8 cellular contexts compared by ENCODE assay signal in genomic region chr18:46343940-46344372, GRCh38.
DNase-seq lines count a peak whose midpoint lies in the region; ATAC-seq and TF ChIP-seq lines count a peak whose summit lies in the region.

No MANE protein-coding gene starts in this region.

- H3K27ac Mint-ChIP-seq in IgD-negative memory B cell: peak overlapping the region in 1 of 3 donors; percentile 27
- peak overlapping the region; percentile 37 for H3K27ac Mint-ChIP-seq in activated CD8-positive, alpha-beta T cell treated with anti-CD3 and anti-CD28 coated beads for 36 hours

- H3K27ac ChIP-seq in hepatocyte: no peak overlapping the region
- peak overlapping the region in 2 of 3 donors; percentile 40 to 68 for H3K27ac ChIP-seq in thyroid gland

- H3K27me3 ChIP-seq in hepatocyte (no peaks in the 10 kb centered on the region), thyroid gland (no peaks in the 10 kb centered on the region)

- TF ChIP-seq CTCF in GM10266 (IDR thresholded peaks at IDR 0.05; ENCODE audit: control insufficient read depth, insufficient read depth, low read depth, missing control alignments) (no peak), hepatocyte (IDR thresholded peaks at IDR 0.05; ENCODE audit: poor library complexity) (no peak), thyroid gland (IDR thresholded peaks at IDR 0.05) (peak in 1 of 6 experiments; percentile 17)
- TF ChIP-seq CTCF in activated CD8-positive, alpha-beta T cell treated with anti-CD3 and anti-CD28 coated beads for 36 hours (IDR thresholded peaks at IDR 0.05): no peak

- H3K4me1 Mint-ChIP-seq in IgD-negative memory B cell: peaks cover 18 to 26% (median 22%) of the 10 kb centered on the region in 3 donors
- H3K4me1 Mint-ChIP-seq in activated CD8-positive, alpha-beta T cell treated with anti-CD3 and anti-CD28 coated beads for 36 hours (ENCODE audit: low read depth): peaks cover 20% of the 10 kb centered on the region

- no peaks in the 10 kb centered on the region for H3K79me2 ChIP-seq in hepatocyte

- no peaks in the 10 kb centered on the region for H3K9me3 Mint-ChIP-seq in IgD-negative memory B cell
- H3K9me3 Mint-ChIP-seq in activated CD8-positive, alpha-beta T cell treated with anti-CD3 and anti-CD28 coated beads for 36 hours: no peaks in the 10 kb centered on the region

- H3K27me3 Mint-ChIP-seq in IgD-negative memory B cell: peaks cover 7% of the 10 kb centered on the region
- peaks cover 5% of the 10 kb centered on the region for H3K27me3 Mint-ChIP-seq in activated CD8-positive, alpha-beta T cell treated with anti-CD3 and anti-CD28 coated beads for 36 hours

- H2AFZ ChIP-seq in hepatocyte: no peak overlapping the region

- H3K9me3 ChIP-seq in hepatocyte (ENCODE audit: low read depth) (no peaks in the 10 kb centered on the region), thyroid gland (no peaks in the 10 kb centered on the region)

- WGBS in hepatocyte (ENCODE audit: low lambda C conversion rate, missing lambda C conversion rate): 51% methylated on average over 8 of the region's 10 CpGs
- WGBS in thyroid gland, 2 donors: 29 to 44% methylated on average over 6 to 10 of the region's 10 CpGs

- H3K4me3 Mint-ChIP-seq in IgD-negative memory B cell: peak overlapping the region in 3 of 4 donors; percentile 50 to 65 (median 63)
- no peak overlapping the region for H3K4me3 Mint-ChIP-seq in activated CD8-positive, alpha-beta T cell treated with anti-CD3 and anti-CD28 coated beads for 36 hours

- no peaks in the 10 kb centered on the region for H4K20me1 ChIP-seq in hepatocyte (ENCODE audit: insufficient read depth, poor library complexity, severe bottlenecking)

- no peaks in the 10 kb centered on the region for H3K4me1 ChIP-seq in hepatocyte (ENCODE audit: insufficient read depth)
- H3K4me1 ChIP-seq in thyroid gland: peaks cover 12 to 16% of the 10 kb centered on the region in 2 donors

- H3K36me3 ChIP-seq in hepatocyte (replicated peaks; ENCODE audit: insufficient read depth, low read depth): no peaks in the 10 kb centered on the region
- no peaks in the 10 kb centered on the region for H3K36me3 ChIP-seq in thyroid gland

- POLR2A ChIA-PET in activated CD8-positive, alpha-beta T cell treated with anti-CD3 and anti-CD28 coated beads for 36 hours (lab: Charles Lee): interaction anchor here (0.8 to 1.4 kb wide), 4 partner anchors 9 to 280 kb away, joined by 3 to 4 read pairs (median 3); a partner anchor contains a TSS

- no peak for TF ChIP-seq POLR2A in thyroid gland (IDR thresholded peaks at IDR 0.05)

- DNase-seq in GM10266 (ENCODE audit: extremely low spot score) (peak; percentile 47), hepatocyte (ENCODE audit: low spot score) (peak; percentile 52), thyroid gland (peak; percentile 74 to 78), amygdala (lab: John Stamatoyannopoulos, UW) (no peak), GOT3 (lab: John Stamatoyannopoulos, UW) (no peak)
- peak; percentile 83 for DNase-seq in activated CD8-positive, alpha-beta T cell treated with anti-CD3 and anti-CD28 coated beads for 36 hours

- H3K36me3 Mint-ChIP-seq in IgD-negative memory B cell: no peaks in the 10 kb centered on the region
- H3K36me3 Mint-ChIP-seq in activated CD8-positive, alpha-beta T cell treated with anti-CD3 and anti-CD28 coated beads for 36 hours (ENCODE audit: low read depth): no peaks in the 10 kb centered on the region

- H3K4me3 ChIP-seq in hepatocyte (no peak overlapping the region), thyroid gland (replicated peaks in 1 of 3) (no peak overlapping the region)

- no peak overlapping the region for H3K4me2 ChIP-seq in hepatocyte

- peak; percentile 83 for ATAC-seq in GM21528 (IDR thresholded peaks at IDR 0.05; ENCODE audit: low FRiP score, unreplicated experiment)
- peak; percentile 97 for ATAC-seq in activated CD8-positive, alpha-beta T cell treated with anti-CD3 and anti-CD28 coated beads for 36 hours

- no peaks in the 10 kb centered on the region for H3K9me2 ChIP-seq in hepatocyte (replicated peaks; ENCODE audit: insufficient read depth)

- CTCF ChIA-PET in activated CD8-positive, alpha-beta T cell treated with anti-CD3 and anti-CD28 coated beads for 36 hours (lab: Charles Lee): interaction anchor here (0.9 to 1.2 kb wide), 2 partner anchors 63 to 185 kb away, joined by 3 to 4 read pairs; no protein-coding TSS in a partner anchor

- intact Hi-C loops in activated CD8-positive, alpha-beta T cell treated with anti-CD3 and anti-CD28 coated beads for 36 hours (cut with micrococcal nuclease): no loop called here
- intact Hi-C loops in thyroid gland (cut with DNase I): no loop called here

Comparison
In these comparisons a context has a peak if more than half of its experiments do, and no peak if none do; other contexts are left out.
1. DNase-seq: peak in GM10266 (single experiment), activated CD8-positive, alpha-beta T cell treated with anti-CD3 and anti-CD28 coated beads for 36 hours (single experiment), hepatocyte (single experiment) and thyroid gland (2 of 2); none in amygdala (0 of 56) and GOT3 (single experiment).